In genomic region chr13:43307921-43308433, GRCh38 we compare ENCODE assay signal across 9 cellular contexts.
DNase-seq lines count a peak whose midpoint lies in the region; ATAC-seq, FAIRE-seq and TF ChIP-seq lines count a peak whose summit lies in the region.
"Had no signal": no experiment of that assay in that cellular context is flagged by ENCODE, and none has a peak within 500 bp of the region (broad histone marks: within the 10 kb centered on the region; RNA-seq: fewer than 3 reads in every experiment).

No MANE protein-coding gene starts in this region.

- no peak overlapping the region for H3K27ac ChIP-seq in brain microvascular endothelial cell
- H3K27ac ChIP-seq in liver (ENCODE audit: low read depth in 1 of 2, low read length in 2 of 2), result no peak overlapping the region
- H3K27ac ChIP-seq: 22Rv1 had no signal

- H3K27me3 ChIP-seq in brain microvascular endothelial cell (replicated peaks) (no peaks in the 10 kb centered on the region), liver (ENCODE audit: control insufficient read depth in 4 of 4, insufficient read depth in 4 of 4, low read length in 3 of 4) (no peaks in the 10 kb centered on the region)

- peak; percentile 79 for ATAC-seq in HG03064 (IDR thresholded peaks at IDR 0.05; ENCODE audit: low read depth, unreplicated experiment)

- H3K4me1 ChIP-seq in liver (ENCODE audit: control insufficient read depth in 4 of 4, insufficient read depth in 4 of 4, low read length in 3 of 4), result peaks cover 0 to 15% (median 8%) of the 10 kb centered on the region in 4 donors

- no peak for FAIRE-seq in urothelium cell line (lab: Jason Lieb, UNC)

- peak; percentile 45 to 59 for TF ChIP-seq RAD21 in liver (IDR thresholded peaks at IDR 0.05)

- H3K9me3 ChIP-seq in liver (ENCODE audit: control insufficient read depth in 4 of 4, low read length in 3 of 4), result no peaks in the 10 kb centered on the region

- TF ChIP-seq CTCF in brain microvascular endothelial cell (IDR thresholded peaks at IDR 0.05; ENCODE audit: low read depth, low read length, missing control alignments) (peak; percentile 15), liver (IDR thresholded peaks at IDR 0.05; ENCODE audit: low read depth, low read length, missing input control) (peak; percentile 20)

- peak; percentile 66 to 91 (median 84) for DNase-seq in NCI-H1417 (lab: John Stamatoyannopoulos, UW)
- no peak for DNase-seq in NCI-H1417 treated with DMSO at 0.1 percent for 48 hours (lab: John Stamatoyannopoulos, UW)
- peak; percentile 91 for DNase-seq in NCI-H345 (lab: John Stamatoyannopoulos, UW)
- peak; percentile 93 for DNase-seq in brain microvascular endothelial cell
- DNase-seq in urothelium cell line (ENCODE audit: low spot score), result peak; percentile 40
- no peak for DNase-seq in LoVo (ENCODE audit: low spot score)

- H3K36me3 ChIP-seq in brain microvascular endothelial cell (replicated peaks) (no peaks in the 10 kb centered on the region), liver (ENCODE audit: control insufficient read depth in 4 of 4, insufficient read depth in 3 of 4, low read depth in 1 of 4, low read length in 3 of 4) (no peaks in the 10 kb centered on the region)

- no peak overlapping the region for H3K9ac ChIP-seq in liver (ENCODE audit: low read depth in 1 of 2, low read length in 2 of 2)

- H3K4me3 ChIP-seq in brain microvascular endothelial cell (ENCODE audit: low read depth, low read length) (no peak overlapping the region), liver (ENCODE audit: low read depth in 1 of 3, low read length in 3 of 3) (no peak overlapping the region)

- WGBS in liver, result 25% methylated on average over 7 of the region's 7 CpGs

- in situ Hi-C loops in brain microvascular endothelial cell (cut with HindIII; ENCODE audit: low pct_ligation_motif_present, low sequenced_read_pairs), result no loop called here

TF ChIP-seq in liver, 16 proteins besides CTCF, POLR2A, EP300 and RAD21:
- TF ChIP-seq JUND (IDR thresholded peaks at IDR 0.05), result peak; percentile 33 to 34
- no peak for TF ChIP-seq FOXA1 (IDR thresholded peaks at IDR 0.05)
- TF ChIP-seq ATF3 (IDR thresholded peaks at IDR 0.05), result peak; percentile 93
- no peak for TF ChIP-seq GABPA (IDR thresholded peaks at IDR 0.05 in 1 of 2, conservative IDR thresholded peaks at IDR 0.05 in 1 of 2)
- TF ChIP-seq, protein P1, sequence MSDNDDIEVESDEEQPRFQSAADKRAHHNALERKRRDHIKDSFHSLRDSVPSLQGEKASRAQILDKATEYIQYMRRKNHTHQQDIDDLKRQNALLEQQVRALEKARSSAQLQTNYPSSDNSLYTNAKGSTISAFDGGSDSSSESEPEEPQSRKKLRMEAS (IDR thresholded peaks at IDR 0.05), result peak; percentile 72
- no peak for TF ChIP-seq FOXA2 (IDR thresholded peaks at IDR 0.05)
- peak; percentile 75 to 79 for TF ChIP-seq HNF4A (conservative IDR thresholded peaks at IDR 0.05)
- peak; percentile 55 for TF ChIP-seq YY1 (IDR thresholded peaks at IDR 0.05)
- TF ChIP-seq SP1 (IDR thresholded peaks at IDR 0.05), result peak; percentile 75
- peak; percentile 24 for TF ChIP-seq ZBTB33 (IDR thresholded peaks at IDR 0.05)
- peak; percentile 67 to 72 for TF ChIP-seq RXRA (IDR thresholded peaks at IDR 0.05)
- peak; percentile 60 for TF ChIP-seq HNF4G (IDR thresholded peaks at IDR 0.05)
- no peak for TF ChIP-seq EGR1 (IDR thresholded peaks at IDR 0.05; ENCODE audit: low read depth in 2 of 2)

Comparison
In these comparisons a context has a peak if more than half of its experiments do, and no peak if none do; other contexts are left out.
1. DNase-seq: peak in NCI-H1417 (3 of 3), NCI-H345 (single experiment), brain microvascular endothelial cell (single experiment) and urothelium cell line (single experiment); none in NCI-H1417 treated with DMSO at 0.1 percent for 48 hours (single experiment) and LoVo (single experiment).